ENCODE assay signal across 2 cellular contexts in the genomic region with DNA sequence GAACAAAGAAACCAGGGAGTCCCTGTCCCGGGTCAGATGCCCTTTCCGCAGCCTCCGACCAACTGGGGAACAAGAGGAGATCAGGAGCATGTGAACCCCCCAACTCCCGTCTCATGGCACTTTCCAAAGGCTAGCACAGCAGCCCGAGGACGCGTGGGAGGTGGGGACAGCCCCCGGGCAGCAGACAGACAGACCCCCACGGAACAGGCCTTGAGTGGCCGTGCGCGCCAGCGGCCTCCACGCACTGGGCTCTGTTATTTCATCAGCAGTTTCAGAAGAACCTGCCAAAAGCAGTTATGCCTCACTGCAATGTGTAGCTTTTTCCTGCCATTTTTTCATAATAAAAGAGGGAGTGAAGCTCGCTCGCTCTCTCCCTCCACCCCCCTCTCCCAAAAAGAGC.
TF ChIP-seq lines count a peak whose summit lies in the region.

No MANE protein-coding gene starts in this region.

TF ChIP-seq in liver, 16 proteins besides CTCF, POLR2A, EP300 and RAD21 (continued from another document):
- TF ChIP-seq, protein P1, sequence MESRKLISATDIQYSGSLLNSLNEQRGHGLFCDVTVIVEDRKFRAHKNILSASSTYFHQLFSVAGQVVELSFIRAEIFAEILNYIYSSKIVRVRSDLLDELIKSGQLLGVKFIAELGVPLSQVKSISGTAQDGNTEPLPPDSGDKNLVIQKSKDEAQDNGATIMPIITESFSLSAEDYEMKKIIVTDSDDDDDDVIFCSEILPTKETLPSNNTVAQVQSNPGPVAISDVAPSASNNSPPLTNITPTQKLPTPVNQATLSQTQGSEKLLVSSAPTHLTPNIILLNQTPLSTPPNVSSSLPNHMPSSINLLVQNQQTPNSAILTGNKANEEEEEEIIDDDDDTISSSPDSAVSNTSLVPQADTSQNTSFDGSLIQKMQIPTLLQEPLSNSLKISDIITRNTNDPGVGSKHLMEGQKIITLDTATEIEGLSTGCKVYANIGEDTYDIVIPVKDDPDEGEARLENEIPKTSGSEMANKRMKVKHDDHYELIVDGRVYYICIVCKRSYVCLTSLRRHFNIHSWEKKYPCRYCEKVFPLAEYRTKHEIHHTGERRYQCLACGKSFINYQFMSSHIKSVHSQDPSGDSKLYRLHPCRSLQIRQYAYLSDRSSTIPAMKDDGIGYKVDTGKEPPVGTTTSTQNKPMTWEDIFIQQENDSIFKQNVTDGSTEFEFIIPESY (IDR thresholded peaks at IDR 0.05) = no peak
- TF ChIP-seq HNF4A (conservative IDR thresholded peaks at IDR 0.05) (no peak), FOXA2 (IDR thresholded peaks at IDR 0.05) (no peak)

TF ChIP-seq in HepG2, 621 proteins besides CTCF, POLR2A, EP300 and RAD21 (continued from another document):
- TF ChIP-seq, protein P2, sequence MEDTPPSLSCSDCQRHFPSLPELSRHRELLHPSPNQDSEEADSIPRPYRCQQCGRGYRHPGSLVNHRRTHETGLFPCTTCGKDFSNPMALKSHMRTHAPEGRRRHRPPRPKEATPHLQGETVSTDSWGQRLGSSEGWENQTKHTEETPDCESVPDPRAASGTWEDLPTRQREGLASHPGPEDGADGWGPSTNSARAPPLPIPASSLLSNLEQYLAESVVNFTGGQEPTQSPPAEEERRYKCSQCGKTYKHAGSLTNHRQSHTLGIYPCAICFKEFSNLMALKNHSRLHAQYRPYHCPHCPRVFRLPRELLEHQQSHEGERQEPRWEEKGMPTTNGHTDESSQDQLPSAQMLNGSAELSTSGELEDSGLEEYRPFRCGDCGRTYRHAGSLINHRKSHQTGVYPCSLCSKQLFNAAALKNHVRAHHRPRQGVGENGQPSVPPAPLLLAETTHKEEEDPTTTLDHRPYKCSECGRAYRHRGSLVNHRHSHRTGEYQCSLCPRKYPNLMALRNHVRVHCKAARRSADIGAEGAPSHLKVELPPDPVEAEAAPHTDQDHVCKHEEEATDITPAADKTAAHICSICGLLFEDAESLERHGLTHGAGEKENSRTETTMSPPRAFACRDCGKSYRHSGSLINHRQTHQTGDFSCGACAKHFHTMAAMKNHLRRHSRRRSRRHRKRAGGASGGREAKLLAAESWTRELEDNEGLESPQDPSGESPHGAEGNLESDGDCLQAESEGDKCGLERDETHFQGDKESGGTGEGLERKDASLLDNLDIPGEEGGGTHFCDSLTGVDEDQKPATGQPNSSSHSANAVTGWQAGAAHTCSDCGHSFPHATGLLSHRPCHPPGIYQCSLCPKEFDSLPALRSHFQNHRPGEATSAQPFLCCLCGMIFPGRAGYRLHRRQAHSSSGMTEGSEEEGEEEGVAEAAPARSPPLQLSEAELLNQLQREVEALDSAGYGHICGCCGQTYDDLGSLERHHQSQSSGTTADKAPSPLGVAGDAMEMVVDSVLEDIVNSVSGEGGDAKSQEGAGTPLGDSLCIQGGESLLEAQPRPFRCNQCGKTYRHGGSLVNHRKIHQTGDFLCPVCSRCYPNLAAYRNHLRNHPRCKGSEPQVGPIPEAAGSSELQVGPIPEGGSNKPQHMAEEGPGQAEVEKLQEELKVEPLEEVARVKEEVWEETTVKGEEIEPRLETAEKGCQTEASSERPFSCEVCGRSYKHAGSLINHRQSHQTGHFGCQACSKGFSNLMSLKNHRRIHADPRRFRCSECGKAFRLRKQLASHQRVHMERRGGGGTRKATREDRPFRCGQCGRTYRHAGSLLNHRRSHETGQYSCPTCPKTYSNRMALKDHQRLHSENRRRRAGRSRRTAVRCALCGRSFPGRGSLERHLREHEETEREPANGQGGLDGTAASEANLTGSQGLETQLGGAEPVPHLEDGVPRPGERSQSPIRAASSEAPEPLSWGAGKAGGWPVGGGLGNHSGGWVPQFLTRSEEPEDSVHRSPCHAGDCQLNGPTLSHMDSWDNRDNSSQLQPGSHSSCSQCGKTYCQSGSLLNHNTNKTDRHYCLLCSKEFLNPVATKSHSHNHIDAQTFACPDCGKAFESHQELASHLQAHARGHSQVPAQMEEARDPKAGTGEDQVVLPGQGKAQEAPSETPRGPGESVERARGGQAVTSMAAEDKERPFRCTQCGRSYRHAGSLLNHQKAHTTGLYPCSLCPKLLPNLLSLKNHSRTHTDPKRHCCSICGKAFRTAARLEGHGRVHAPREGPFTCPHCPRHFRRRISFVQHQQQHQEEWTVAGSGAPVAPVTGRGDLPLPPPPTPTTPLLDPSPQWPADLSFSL (CRISPR knock-in tag; IDR thresholded peaks at IDR 0.05) = no peak
- TF ChIP-seq, protein P3, sequence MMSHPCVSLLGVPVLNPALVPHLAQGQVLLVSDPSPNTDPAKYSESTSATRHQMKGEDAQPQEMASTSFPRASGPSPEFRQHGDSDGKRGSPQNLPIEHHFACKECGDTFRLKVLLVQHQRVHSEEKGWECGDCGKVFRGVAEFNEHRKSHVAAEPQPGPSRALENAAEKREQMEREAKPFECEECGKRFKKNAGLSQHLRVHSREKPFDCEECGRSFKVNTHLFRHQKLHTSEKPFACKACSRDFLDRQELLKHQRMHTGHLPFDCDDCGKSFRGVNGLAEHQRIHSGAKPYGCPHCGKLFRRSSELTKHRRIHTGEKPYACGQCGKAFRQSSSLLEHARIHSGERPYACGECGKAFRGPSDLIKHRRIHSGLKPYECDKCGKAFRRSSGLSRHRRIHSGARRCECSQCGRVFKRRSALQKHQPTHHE (CRISPR knock-in tag; IDR thresholded peaks at IDR 0.05; ENCODE audit: borderline replicate concordance) = no peak
- TF ChIP-seq TOE1 (CRISPR knock-in tag; IDR thresholded peaks at IDR 0.05) (no peak), MAZ (IDR thresholded peaks at IDR 0.05; ENCODE audit: borderline replicate concordance, low read depth, low read length) (no peak), MAZ (CRISPR knock-in tag; IDR thresholded peaks at IDR 0.05; ENCODE audit: low read depth) (no peak), IRX3 (CRISPR knock-in tag; IDR thresholded peaks at IDR 0.05; ENCODE audit: borderline replicate concordance, low read depth) (no peak), MTF2 (CRISPR knock-in tag; IDR thresholded peaks at IDR 0.05; ENCODE audit: borderline replicate concordance) (no peak), CHD2 (IDR thresholded peaks at IDR 0.05; ENCODE audit: low read depth, low read length) (no peak)
- TF ChIP-seq, protein P4, sequence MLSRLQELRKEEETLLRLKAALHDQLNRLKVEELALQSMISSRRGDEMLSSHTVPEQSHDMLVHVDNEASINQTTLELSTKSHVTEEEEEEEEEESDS (CRISPR knock-in tag; IDR thresholded peaks at IDR 0.05; ENCODE audit: borderline replicate concordance) = no peak
- TF ChIP-seq, protein P5, sequence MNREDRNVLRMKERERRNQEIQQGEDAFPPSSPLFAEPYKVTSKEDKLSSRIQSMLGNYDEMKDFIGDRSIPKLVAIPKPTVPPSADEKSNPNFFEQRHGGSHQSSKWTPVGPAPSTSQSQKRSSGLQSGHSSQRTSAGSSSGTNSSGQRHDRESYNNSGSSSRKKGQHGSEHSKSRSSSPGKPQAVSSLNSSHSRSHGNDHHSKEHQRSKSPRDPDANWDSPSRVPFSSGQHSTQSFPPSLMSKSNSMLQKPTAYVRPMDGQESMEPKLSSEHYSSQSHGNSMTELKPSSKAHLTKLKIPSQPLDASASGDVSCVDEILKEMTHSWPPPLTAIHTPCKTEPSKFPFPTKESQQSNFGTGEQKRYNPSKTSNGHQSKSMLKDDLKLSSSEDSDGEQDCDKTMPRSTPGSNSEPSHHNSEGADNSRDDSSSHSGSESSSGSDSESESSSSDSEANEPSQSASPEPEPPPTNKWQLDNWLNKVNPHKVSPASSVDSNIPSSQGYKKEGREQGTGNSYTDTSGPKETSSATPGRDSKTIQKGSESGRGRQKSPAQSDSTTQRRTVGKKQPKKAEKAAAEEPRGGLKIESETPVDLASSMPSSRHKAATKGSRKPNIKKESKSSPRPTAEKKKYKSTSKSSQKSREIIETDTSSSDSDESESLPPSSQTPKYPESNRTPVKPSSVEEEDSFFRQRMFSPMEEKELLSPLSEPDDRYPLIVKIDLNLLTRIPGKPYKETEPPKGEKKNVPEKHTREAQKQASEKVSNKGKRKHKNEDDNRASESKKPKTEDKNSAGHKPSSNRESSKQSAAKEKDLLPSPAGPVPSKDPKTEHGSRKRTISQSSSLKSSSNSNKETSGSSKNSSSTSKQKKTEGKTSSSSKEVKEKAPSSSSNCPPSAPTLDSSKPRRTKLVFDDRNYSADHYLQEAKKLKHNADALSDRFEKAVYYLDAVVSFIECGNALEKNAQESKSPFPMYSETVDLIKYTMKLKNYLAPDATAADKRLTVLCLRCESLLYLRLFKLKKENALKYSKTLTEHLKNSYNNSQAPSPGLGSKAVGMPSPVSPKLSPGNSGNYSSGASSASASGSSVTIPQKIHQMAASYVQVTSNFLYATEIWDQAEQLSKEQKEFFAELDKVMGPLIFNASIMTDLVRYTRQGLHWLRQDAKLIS (CRISPR knock-in tag; IDR thresholded peaks at IDR 0.05) = no peak
